In genomic region chr19:51247972-51248371, GRCh38 we compare ENCODE assay signal across 2 cellular contexts.
TF ChIP-seq lines count a peak whose summit lies in the region.

No MANE protein-coding gene starts in this region.

TF ChIP-seq in HepG2, 621 proteins besides CTCF, POLR2A, EP300 and RAD21:
- TF ChIP-seq, protein P1, sequence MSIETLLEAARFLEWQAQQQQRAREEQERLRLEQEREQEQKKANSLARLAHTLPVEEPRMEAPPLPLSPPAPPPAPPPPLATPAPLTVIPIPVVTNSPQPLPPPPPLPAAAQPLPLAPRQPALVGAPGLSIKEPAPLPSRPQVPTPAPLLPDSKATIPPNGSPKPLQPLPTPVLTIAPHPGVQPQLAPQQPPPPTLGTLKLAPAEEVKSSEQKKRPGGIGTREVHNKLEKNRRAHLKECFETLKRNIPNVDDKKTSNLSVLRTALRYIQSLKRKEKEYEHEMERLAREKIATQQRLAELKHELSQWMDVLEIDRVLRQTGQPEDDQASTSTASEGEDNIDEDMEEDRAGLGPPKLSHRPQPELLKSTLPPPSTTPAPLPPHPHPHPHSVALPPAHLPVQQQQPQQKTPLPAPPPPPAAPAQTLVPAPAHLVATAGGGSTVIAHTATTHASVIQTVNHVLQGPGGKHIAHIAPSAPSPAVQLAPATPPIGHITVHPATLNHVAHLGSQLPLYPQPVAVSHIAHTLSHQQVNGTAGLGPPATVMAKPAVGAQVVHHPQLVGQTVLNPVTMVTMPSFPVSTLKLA (IDR thresholded peaks at IDR 0.05): 0 out of 2 replicates have a peak, but pooled peaks have one; percentile 7
- TF ChIP-seq CSRNP2 (CRISPR knock-in tag; conservative IDR thresholded peaks at IDR 0.05; ENCODE audit: low read depth): no peak

TF ChIP-seq in H1, 55 proteins besides CTCF, POLR2A, EP300 and RAD21:
- TF ChIP-seq YY1 (IDR thresholded peaks at IDR 0.05; ENCODE audit: low read depth, low read length): peak; percentile 66; the same call in 1 of the 2 replicates
- no peak for TF ChIP-seq SP2 (IDR thresholded peaks at IDR 0.05; ENCODE audit: low read length)
